ENCODE assay signal across 17 cellular contexts in the genomic region with DNA sequence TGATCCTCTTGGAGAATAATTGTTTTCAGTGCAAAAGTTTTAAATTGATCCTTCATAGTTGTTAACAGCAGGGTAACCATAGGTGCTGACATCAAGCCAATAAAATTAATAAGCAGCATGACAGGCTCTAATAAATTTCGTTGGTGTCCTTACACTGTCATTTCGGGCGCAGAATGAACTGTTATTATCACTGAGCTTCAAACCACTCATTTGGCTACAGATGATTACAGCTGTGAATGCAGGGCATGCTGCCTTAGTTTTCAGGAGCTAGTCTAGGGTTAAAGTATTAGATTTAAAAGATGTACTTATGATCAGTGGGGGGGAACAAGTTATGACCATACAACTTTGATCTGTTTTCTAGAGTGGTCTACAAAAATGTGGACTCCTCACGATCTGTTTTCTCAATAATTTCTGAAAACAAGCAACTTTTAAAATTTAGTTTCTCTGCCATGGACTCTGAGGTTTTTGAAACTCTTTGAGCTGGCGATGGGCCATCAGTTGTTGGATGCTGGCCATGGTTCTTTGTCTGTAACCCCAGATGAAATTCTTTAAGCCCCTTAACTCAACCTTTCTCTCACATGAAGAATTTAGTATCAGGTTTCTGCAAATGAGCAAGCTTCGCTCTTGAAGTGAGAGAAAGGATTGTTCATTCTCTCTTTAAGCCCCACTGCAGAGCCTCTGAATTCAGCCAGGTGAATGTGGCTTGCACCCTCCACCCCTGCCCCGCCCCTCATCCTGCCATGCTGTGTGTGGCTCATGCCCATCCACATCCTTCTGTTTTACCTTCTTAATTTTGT.
A peak's percentile ranks its signal among the peaks of the same experiment; 100 is the strongest.
DNase-seq lines count a peak whose midpoint lies in the region; ATAC-seq, FAIRE-seq and TF ChIP-seq lines count a peak whose summit lies in the region.
"Had no signal": no experiment of that assay in that cellular context is flagged by ENCODE, and none has a peak within 500 bp of the region (broad histone marks: within the 10 kb centered on the region; RNA-seq: fewer than 3 reads in every experiment).

No MANE protein-coding gene starts in this region.

- H3K4me2 ChIP-seq in GM12878 (ENCODE audit: control insufficient read depth, insufficient read depth): peak overlapping the region; percentile 18
- H3K4me2 ChIP-seq: BLaER1 treated with 17β-estradiol and CSF1 and Interleukin-3, amounts not matched to agents 10 nM and 100 nM had no signal

- no peak for ATAC-seq in GM12878
- ATAC-seq in HG02885 (IDR thresholded peaks at IDR 0.05; ENCODE audit: poor library complexity, unreplicated experiment): no peak
- ATAC-seq: activated CD4-positive, alpha-beta T cell treated with anti-CD3 and anti-CD28 coated beads for 36 hours; activated T-cell treated with anti-CD3 and anti-CD28 coated beads, Interleukin-2, amount 50 U/mL, for 72 hours had no signal

- H3K36me3 ChIP-seq in GM12878 (ENCODE audit: control insufficient read depth in 2 of 2, insufficient read depth in 2 of 2, low read length in 1 of 2): no peaks in the 10 kb centered on the region; a peak in 1 of 4 replicates
- H3K36me3 ChIP-seq: sigmoid colon had no signal

- no TSS peak for BruUV-seq in GM12878 (replicated peaks; lab: Mats Ljungman, UMichigan)

- CTCF ChIA-PET in GM12878 (lab: Yijun Ruan, JAX) (interaction anchor here (0.8 to 2.6 kb wide), 4 partner anchors 8 to 123 kb away, joined by 3 to 12 read pairs (median 4); no protein-coding TSS in a partner anchor), RWPE1 (lab: Yijun Ruan, JAX) (interaction anchor here (0.7 kb wide), 1 partner anchor 40 kb away, joined by 3 read pairs; no protein-coding TSS in a partner anchor)

- H3K27me3 ChIP-seq in GM12878 (replicated peaks in 1 of 2; ENCODE audit: control insufficient read depth in 2 of 2, insufficient read depth in 2 of 2, low read length in 1 of 2): no peaks in the 10 kb centered on the region
- H3K27me3 ChIP-seq: BLaER1 treated with 17β-estradiol and CSF1 and Interleukin-3, amounts not matched to agents 10 nM and 100 nM; sigmoid colon had no signal

- no peak for FAIRE-seq in GM12878 (lab: Jason Lieb, UNC)
- FAIRE-seq: kidney had no signal

- 66% methylated on average over 7 of the region's 7 CpGs for WGBS in GM12878 (ENCODE audit: insufficient coverage, insufficient replicate concordance, low lambda C conversion rate, missing lambda C conversion rate)

- H3K4me3 Mint-ChIP-seq in neural crest cell (no peak overlapping the region), immature natural killer cell (no peak overlapping the region)
- H3K4me3 Mint-ChIP-seq: activated CD4-positive, alpha-beta T cell treated with anti-CD3 and anti-CD28 coated beads for 36 hours; activated T-cell treated with anti-CD3 and anti-CD28 coated beads, Interleukin-2, amount 50 U/mL, for 72 hours had no signal

- H3K4me1 Mint-ChIP-seq in neural crest cell (peaks cover 51% of the 10 kb centered on the region), immature natural killer cell (no peaks in the 10 kb centered on the region)

- DNase-seq in Daoy (ENCODE audit: low read depth) (peak; percentile 54), NCI-H128 (lab: John Stamatoyannopoulos, UW; ENCODE audit: unreplicated experiment) (peak; percentile 82), GM12878 (ENCODE audit: low read depth, low spot score) (no peak), neural crest cell (ENCODE audit: low read depth, low spot score) (no peak), immature natural killer cell (no peak), RWPE1 (ENCODE audit: low spot score) (no peak)
- DNase-seq: activated CD4-positive, alpha-beta T cell treated with anti-CD3 and anti-CD28 coated beads for 36 hours; activated T-cell treated with anti-CD3 and anti-CD28 coated beads, Interleukin-2, amount 50 U/mL, for 72 hours; effector CD8-positive, alpha-beta T cell; GDM1; HCEC 1CT; kidney; naive B cell; sigmoid colon; T-helper 1 cell had no signal

- no peaks in the 10 kb centered on the region for H4K20me1 ChIP-seq in GM12878 (ENCODE audit: control insufficient read depth, insufficient read depth)

- peaks cover 8% of the 10 kb centered on the region for H3K36me3 Mint-ChIP-seq in neural crest cell (ENCODE audit: low read depth)
- no peaks in the 10 kb centered on the region for H3K36me3 Mint-ChIP-seq in immature natural killer cell

- no peak for TF ChIP-seq POLR2A in GM12878 (IDR thresholded peaks at IDR 0.05; ENCODE audit: low read depth, low read length)

- H3K27ac ChIP-seq in GM12878 (ENCODE audit: control insufficient read depth, insufficient read depth) (no peak overlapping the region), RWPE1 (no peak overlapping the region)
- H3K27ac ChIP-seq: BLaER1 treated with 17β-estradiol and CSF1 and Interleukin-3, amounts not matched to agents 10 nM and 100 nM had no signal

- intact Hi-C loops in GM12878 (cut with micrococcal nuclease; ENCODE audit: unreplicated experiment): no loop called here

- TF ChIP-seq CTCF in GM12878 (IDR thresholded peaks at IDR 0.05 in 2 of 3, conservative IDR thresholded peaks at IDR 0.05 in 1 of 3; ENCODE audit: control insufficient read depth in 2 of 3, extremely low read depth in 1 of 3, insufficient read depth in 1 of 3, low read depth in 3 of 3, low read length in 3 of 3) (no peak), neural crest cell (conservative IDR thresholded peaks at IDR 0.05) (no peak), RWPE1 (conservative IDR thresholded peaks at IDR 0.05; ENCODE audit: low read depth) (no peak)

- POLR2A ChIA-PET in GM12878 (lab: Charles Lee): interaction anchor here (0.5 to 0.9 kb wide), 3 partner anchors 46 to 620 kb away, joined by 3 to 5 read pairs (median 3); no protein-coding TSS in a partner anchor
- POLR2A ChIA-PET in RWPE1 (lab: Yijun Ruan, JAX; ENCODE audit: low non-redundant PET): no interaction called here

- TF ChIP-seq EP300 in GM12878 (IDR thresholded peaks at IDR 0.05; ENCODE audit: borderline replicate concordance in 1 of 2, control insufficient read depth in 1 of 2, low read depth in 2 of 2, low read length in 2 of 2): no peak

- peaks cover 19% of the 10 kb centered on the region for H3K4me1 ChIP-seq in GM12878 (ENCODE audit: control insufficient read depth, insufficient read depth, low read length)

- H3K27ac Mint-ChIP-seq in neural crest cell (ENCODE audit: unreplicated experiment) (peak overlapping the region; percentile 2), immature natural killer cell (no peak overlapping the region)
- H3K27ac Mint-ChIP-seq: activated CD4-positive, alpha-beta T cell treated with anti-CD3 and anti-CD28 coated beads for 36 hours; activated T-cell treated with anti-CD3 and anti-CD28 coated beads, Interleukin-2, amount 50 U/mL, for 72 hours had no signal

- no peaks in the 10 kb centered on the region for H3K9me3 ChIP-seq in GM12878 (replicated peaks; ENCODE audit: control insufficient read depth, insufficient read depth, low read length)
- H3K9me3 ChIP-seq: BLaER1 treated with 17β-estradiol and CSF1 and Interleukin-3, amounts not matched to agents 10 nM and 100 nM; sigmoid colon had no signal

- no peak overlapping the region for H2AFZ ChIP-seq in GM12878 (ENCODE audit: control insufficient read depth, low read depth, low read length)

- H3K9me3 Mint-ChIP-seq in neural crest cell: no peaks in the 10 kb centered on the region
- no peaks in the 10 kb centered on the region for H3K9me3 Mint-ChIP-seq in immature natural killer cell
- H3K9me3 Mint-ChIP-seq: activated T-cell treated with anti-CD3 and anti-CD28 coated beads, Interleukin-2, amount 50 U/mL, for 72 hours; naive B cell had no signal

- H3K9ac ChIP-seq in GM12878 (ENCODE audit: control insufficient read depth, insufficient read depth, low read length): no peak overlapping the region
- H3K9ac ChIP-seq: BLaER1 treated with 17β-estradiol and CSF1 and Interleukin-3, amounts not matched to agents 10 nM and 100 nM had no signal

- in situ Hi-C loops in GM12878 (cut with MboI): no loop called here

- RAD21 ChIA-PET in GM12878 (lab: Charles Lee; ENCODE audit: unreplicated experiment): interaction anchor here (1.0 to 1.3 kb wide), 2 partner anchors 25 to 49 kb away, joined by 3 read pairs; no protein-coding TSS in a partner anchor

- TF ChIP-seq RAD21 in GM12878 (IDR thresholded peaks at IDR 0.05; ENCODE audit: insufficient read depth, low read depth, low read length): no peak

- H3K4me3 ChIP-seq in GM12878: no peak overlapping the region
- H3K4me3 ChIP-seq: BLaER1 treated with 17β-estradiol and CSF1 and Interleukin-3, amounts not matched to agents 10 nM and 100 nM; sigmoid colon had no signal

- H3K27me3 Mint-ChIP-seq in neural crest cell (ENCODE audit: low read depth) (no peaks in the 10 kb centered on the region), immature natural killer cell (ENCODE audit: low read depth in 3 of 3) (peaks cover 0 to 5% (median 3%) of the 10 kb centered on the region in 3 donors)
- H3K27me3 Mint-ChIP-seq: naive B cell had no signal

- H3K79me2 ChIP-seq in GM12878 (ENCODE audit: control insufficient read depth, insufficient read depth, low read length): no peaks in the 10 kb centered on the region

- SMC1A ChIA-PET in GM12878 (lab: Charles Lee; ENCODE audit: uncharacterized antibody, unreplicated experiment): interaction anchor here (0.7 to 1.6 kb wide), 11 partner anchors 11 to 80 kb away, joined by 3 to 4 read pairs (median 3); no protein-coding TSS in a partner anchor

TF ChIP-seq in GM12878, 131 proteins besides CTCF, POLR2A, EP300 and RAD21 (continues in another document):
- TF ChIP-seq POLR2AphosphoS5 (IDR thresholded peaks at IDR 0.05; ENCODE audit: low read length): no peak
- no peak for TF ChIP-seq EGR1 (IDR thresholded peaks at IDR 0.05; ENCODE audit: borderline replicate concordance in 1 of 2, low read depth in 2 of 2, low read length in 2 of 2)
- no peak for TF ChIP-seq RFX5 (IDR thresholded peaks at IDR 0.05; ENCODE audit: low read depth, low read length)
- TF ChIP-seq FOS (IDR thresholded peaks at IDR 0.05; ENCODE audit: borderline replicate concordance, extremely low read depth, insufficient read length): no peak
- no peak for TF ChIP-seq RCOR1 (conservative IDR thresholded peaks at IDR 0.05; ENCODE audit: low read depth, low read length)
- TF ChIP-seq, protein P1, sequence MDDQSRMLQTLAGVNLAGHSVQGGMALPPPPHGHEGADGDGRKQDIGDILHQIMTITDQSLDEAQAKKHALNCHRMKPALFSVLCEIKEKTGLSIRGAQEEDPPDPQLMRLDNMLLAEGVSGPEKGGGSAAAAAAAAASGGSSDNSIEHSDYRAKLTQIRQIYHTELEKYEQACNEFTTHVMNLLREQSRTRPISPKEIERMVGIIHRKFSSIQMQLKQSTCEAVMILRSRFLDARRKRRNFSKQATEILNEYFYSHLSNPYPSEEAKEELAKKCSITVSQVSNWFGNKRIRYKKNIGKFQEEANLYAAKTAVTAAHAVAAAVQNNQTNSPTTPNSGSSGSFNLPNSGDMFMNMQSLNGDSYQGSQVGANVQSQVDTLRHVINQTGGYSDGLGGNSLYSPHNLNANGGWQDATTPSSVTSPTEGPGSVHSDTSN (IDR thresholded peaks at IDR 0.05; ENCODE audit: insufficient replicate concordance, low read depth, low read length): no peak
- no peak for TF ChIP-seq SUZ12 (IDR thresholded peaks at IDR 0.05; ENCODE audit: unreplicated experiment)
- TF ChIP-seq ZNF274 (IDR thresholded peaks at IDR 0.05; ENCODE audit: insufficient read depth, insufficient read length): no peak
- no peak for TF ChIP-seq MEF2A (IDR thresholded peaks at IDR 0.05; ENCODE audit: insufficient read depth, low read depth, low read length)
- no peak for TF ChIP-seq RELA (IDR thresholded peaks at IDR 0.05; ENCODE audit: borderline replicate concordance, partially characterized antibody)

Comparison
In these comparisons a context has a peak if more than half of its experiments do, and no peak if none do; other contexts are left out.
1. DNase-seq: peak in Daoy (single experiment) and NCI-H128 (single experiment); none in GM12878 (single experiment), neural crest cell (single experiment), immature natural killer cell (0 of 3) and RWPE1 (single experiment).